ENCODE assay signal across 9 cellular contexts in genomic region chr18:3526421-3527354, GRCh38.
DNase-seq lines count a peak whose midpoint lies in the region; ATAC-seq and TF ChIP-seq lines count a peak whose summit lies in the region.
"Had no signal": no experiment of that assay in that cellular context is flagged by ENCODE, and none has a peak within 500 bp of the region (broad histone marks: within the 10 kb centered on the region; RNA-seq: fewer than 3 reads in every experiment).

No MANE protein-coding gene starts in this region.

- H3K9me3 Mint-ChIP-seq in brain = peaks cover 7 to 20% (median 12%) of the 10 kb centered on the region in 5 experiments
- peaks cover 0 to 12% (median 8%) of the 10 kb centered on the region in 9 donors for H3K9me3 Mint-ChIP-seq in naive thymus-derived CD8-positive, alpha-beta T cell

- ATAC-seq in HG02840 (IDR thresholded peaks at IDR 0.05; ENCODE audit: low FRiP score, unreplicated experiment) = peak; percentile 60
- no peak for ATAC-seq in naive thymus-derived CD8-positive, alpha-beta T cell
- ATAC-seq: A549 had no signal

- DNase-seq in NCI-H2081 (lab: John Stamatoyannopoulos, UW) = peak; percentile 25 to 40
- no peak for DNase-seq in NCI-H2081 treated with DMSO at 0.1 percent for 48 hours (lab: John Stamatoyannopoulos, UW)
- peak; percentile 54 for DNase-seq in NCI-H2107 (lab: John Stamatoyannopoulos, UW)
- DNase-seq in naive thymus-derived CD8-positive, alpha-beta T cell = no peak
- DNase-seq in BE2C = no peak
- DNase-seq in activated effector memory CD4-positive, alpha-beta T cell treated with anti-CD3 and anti-CD28 coated beads, Interleukin-2, amount 50 U/mL, for 16 hours = no peak

- H3K27ac Mint-ChIP-seq in brain = peak overlapping the region; percentile 28 to 92 (median 89)
- peak overlapping the region in 6 of 10 donors; percentile 27 to 85 (median 54) for H3K27ac Mint-ChIP-seq in naive thymus-derived CD8-positive, alpha-beta T cell

- no peak for TF ChIP-seq CTCF in brain (conservative IDR thresholded peaks at IDR 0.05)
- TF ChIP-seq CTCF in BE2C (IDR thresholded peaks at IDR 0.05; ENCODE audit: low read depth, low read length) = no peak

- H3K4me3 Mint-ChIP-seq in brain = peak overlapping the region in 4 of 5 experiments; percentile 1 to 44 (median 24)
- H3K4me3 Mint-ChIP-seq in naive thymus-derived CD8-positive, alpha-beta T cell = peak overlapping the region in 9 of 10 donors; percentile 4 to 66 (median 53)

- POLR2A ChIA-PET in naive thymus-derived CD8-positive, alpha-beta T cell (lab: Charles Lee) = no interaction called here

- H3K27me3 ChIP-seq in BE2C = no peaks in the 10 kb centered on the region

- peaks cover 2% of the 10 kb centered on the region; the same call in 1 of the 2 replicates for H3K4me1 ChIP-seq in BE2C
- H3K4me1 ChIP-seq: A549 had no signal

- H3K27me3 Mint-ChIP-seq in brain = peaks cover 2% of the 10 kb centered on the region
- H3K27me3 Mint-ChIP-seq in naive thymus-derived CD8-positive, alpha-beta T cell = no peaks in the 10 kb centered on the region

- peaks cover 57% of the 10 kb centered on the region for H3K4me1 Mint-ChIP-seq in brain
- H3K4me1 Mint-ChIP-seq in naive thymus-derived CD8-positive, alpha-beta T cell = peaks cover 0 to 17% (median 15%) of the 10 kb centered on the region in 4 donors

- H3K36me3 Mint-ChIP-seq in brain = peaks cover 32% of the 10 kb centered on the region
- peaks cover 0 to 5% (median 0%) of the 10 kb centered on the region in 3 donors for H3K36me3 Mint-ChIP-seq in naive thymus-derived CD8-positive, alpha-beta T cell

- no peaks in the 10 kb centered on the region for H3K9me3 ChIP-seq in BE2C
- H3K9me3 ChIP-seq: A549 had no signal

- no peaks in the 10 kb centered on the region for H3K36me3 ChIP-seq in BE2C

- no peak overlapping the region for H3K4me3 ChIP-seq in BE2C (ENCODE audit: low read depth, low read length)
- H3K4me3 ChIP-seq: A549 had no signal

Comparison
In these comparisons a context has a peak if more than half of its experiments do, and no peak if none do; other contexts are left out.
1. DNase-seq: peak in NCI-H2081 (2 of 2) and NCI-H2107 (single experiment); none in NCI-H2081 treated with DMSO at 0.1 percent for 48 hours (single experiment), naive thymus-derived CD8-positive, alpha-beta T cell (0 of 10), BE2C (single experiment) and activated effector memory CD4-positive, alpha-beta T cell treated with anti-CD3 and anti-CD28 coated beads, Interleukin-2, amount 50 U/mL, for 16 hours (single experiment).